15 cellular contexts compared by ENCODE assay signal in the genomic region with DNA sequence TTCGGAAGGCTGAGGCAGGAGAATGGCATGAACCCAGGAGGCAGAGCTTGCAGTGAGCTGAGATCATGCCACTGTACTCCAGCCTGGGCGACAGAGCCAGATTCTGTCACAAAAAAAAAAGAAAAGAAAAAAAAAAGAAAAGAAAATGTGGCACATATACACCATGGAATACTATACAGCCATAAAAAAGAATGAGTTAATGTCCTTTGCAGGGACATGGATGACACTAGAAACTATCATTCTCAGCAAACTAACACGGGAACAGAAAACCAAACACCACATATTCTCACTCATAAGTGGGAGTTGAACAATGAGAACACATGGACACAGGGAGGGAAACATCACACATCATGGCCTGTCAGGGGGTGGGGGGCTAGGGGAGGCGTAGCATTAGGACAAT. TPM values are rescaled to one million over a fixed set of nuclear protein-coding genes. Genes with fewer than 3 reads are reported as not detected.
"Had no signal": no experiment of that assay in that cellular context is flagged by ENCODE, and none has a peak within 500 bp of the region (broad histone marks: within the 10 kb centered on the region; RNA-seq: fewer than 3 reads in every experiment).

No MANE protein-coding gene starts in this region.

RNA-seq across cellular contexts. Expression of a gene that starts 39.0 kb away (rescaled TPM):
- total RNA-seq: activated B cell treated with CpG ODN at 0.5 μM for 24 hours; activated CD4-positive, alpha-beta memory T cell treated with anti-CD3 and anti-CD28 coated beads for 36 hours; activated CD4-positive, alpha-beta memory T cell treated with anti-CD3 and anti-CD28 coated beads, Interleukin-2, amount 10 ng/mL, durations not matched to agents 7 days and 5 days; activated CD4-positive, alpha-beta T cell treated with anti-CD3 and anti-CD28 coated beads, Interleukin-2, amount 10 ng/mL, durations not matched to agents 24 days and 14 days; activated CD8-positive, alpha-beta memory T cell treated with anti-CD3 and anti-CD28 coated beads, Interleukin-2, amount 10 ng/mL, durations not matched to agents 7 days and 5 days; activated CD8-positive, alpha-beta T cell treated with anti-CD3 and anti-CD28 coated beads, Interleukin-2, amount 10 ng/mL, durations not matched to agents 7 days and 5 days; T-helper 17 cell; T-helper 2 cell treated with Interferon-gamma antibody and Interleukin-4, amounts not matched to agents 100 ng/mL and 5 ng/mL, for 36 hours had no signal

RNA-seq across cellular contexts. Expression of a gene that starts 43.2 kb away (rescaled TPM):
- total RNA-seq: activated B cell treated with CpG ODN at 0.5 μM for 24 hours; activated CD4-positive, alpha-beta memory T cell treated with anti-CD3 and anti-CD28 coated beads for 36 hours; activated CD4-positive, alpha-beta memory T cell treated with anti-CD3 and anti-CD28 coated beads, Interleukin-2, amount 10 ng/mL, durations not matched to agents 7 days and 5 days; activated CD4-positive, alpha-beta T cell treated with anti-CD3 and anti-CD28 coated beads for 36 hours; activated CD4-positive, alpha-beta T cell treated with anti-CD3 and anti-CD28 coated beads, Interleukin-2, amount 10 ng/mL, durations not matched to agents 24 days and 14 days; activated CD4-positive, alpha-beta T cell treated with anti-CD3 and anti-CD28 coated beads, Interleukin-2, amount 10 ng/mL, durations not matched to agents 7 days and 5 days; activated CD8-positive, alpha-beta memory T cell treated with anti-CD3 and anti-CD28 coated beads for 36 hours; activated CD8-positive, alpha-beta memory T cell treated with anti-CD3 and anti-CD28 coated beads, Interleukin-2, amount 10 ng/mL, durations not matched to agents 7 days and 5 days; activated CD8-positive, alpha-beta T cell treated with anti-CD3 and anti-CD28 coated beads for 36 hours; activated CD8-positive, alpha-beta T cell treated with anti-CD3 and anti-CD28 coated beads, Interleukin-2, amount 10 ng/mL, durations not matched to agents 7 days and 5 days; T-cell; T-helper 1 cell treated with Interleukin-12 subunit alpha and Interleukin-12 subunit beta and Interleukin-4 antibody, amounts not matched to agents 30 ng/mL and 1 ng/mL, for 36 hours; T-helper 17 cell; T-helper 2 cell treated with Interferon-gamma antibody and Interleukin-4, amounts not matched to agents 100 ng/mL and 5 ng/mL, for 36 hours; WTC11 had no signal
